19 cellular contexts compared by ENCODE assay signal in the genomic region with DNA sequence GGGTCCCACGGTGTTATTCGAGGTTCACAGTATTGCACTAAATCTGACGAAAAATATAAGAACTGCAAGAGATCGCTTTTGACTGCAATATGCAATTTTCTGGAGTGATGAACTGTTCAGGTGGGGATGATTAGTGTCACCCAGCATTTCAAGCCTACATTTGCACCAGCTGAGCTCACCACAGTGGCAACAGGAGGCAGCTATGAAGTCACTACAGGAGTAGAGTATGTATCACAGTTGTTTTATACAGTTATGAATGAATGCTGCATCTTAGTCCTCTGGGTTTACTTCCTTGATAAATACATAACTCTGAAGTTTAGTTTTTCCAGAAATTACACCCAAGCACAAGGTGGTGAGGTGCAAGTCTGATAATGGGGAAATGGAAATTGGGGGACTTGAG.
DNase-seq lines count a peak whose midpoint lies in the region; ATAC-seq and TF ChIP-seq lines count a peak whose summit lies in the region.
"Had no signal": no experiment of that assay in that cellular context is flagged by ENCODE, and none has a peak within 500 bp of the region (broad histone marks: within the 10 kb centered on the region; RNA-seq: fewer than 3 reads in every experiment).

No MANE protein-coding gene starts in this region.

- no peak overlapping the region for H3K4me3 Mint-ChIP-seq in activated CD8-positive, alpha-beta memory T cell treated with anti-CD3 and anti-CD28 coated beads, Interleukin-2, amount 10 ng/mL, durations not matched to agents 7 days and 5 days
- H3K4me3 Mint-ChIP-seq in CD4-positive, alpha-beta T cell = no peak overlapping the region
- no peak overlapping the region for H3K4me3 Mint-ChIP-seq in activated T-helper 2 cell treated with anti-CD3 and anti-CD28 coated beads, Interferon-gamma antibody, Interleukin-2, Interleukin-4, amounts not matched to agents 10 μg/mL and 5 μg/mL and 100 μg/mL, durations not matched to agents 14 hours and 24 hours and 36 hours (ENCODE audit: low read depth)
- H3K4me3 Mint-ChIP-seq: CD8-positive, alpha-beta T cell had no signal

- no peaks in the 10 kb centered on the region for H3K27me3 Mint-ChIP-seq in activated CD8-positive, alpha-beta memory T cell treated with anti-CD3 and anti-CD28 coated beads, Interleukin-2, amount 10 ng/mL, durations not matched to agents 7 days and 5 days
- H3K27me3 Mint-ChIP-seq in CD4-positive, alpha-beta T cell = no peaks in the 10 kb centered on the region
- H3K27me3 Mint-ChIP-seq in activated T-helper 2 cell treated with anti-CD3 and anti-CD28 coated beads, Interferon-gamma antibody, Interleukin-2, Interleukin-4, amounts not matched to agents 10 μg/mL and 5 μg/mL and 100 μg/mL, durations not matched to agents 14 hours and 24 hours and 36 hours (ENCODE audit: low read depth) = no peaks in the 10 kb centered on the region
- H3K27me3 Mint-ChIP-seq: IgD-negative memory B cell had no signal

- no peak for DNase-seq in activated CD8-positive, alpha-beta memory T cell treated with anti-CD3 and anti-CD28 coated beads, Interleukin-2, amount 10 ng/mL, durations not matched to agents 7 days and 5 days
- DNase-seq in activated CD8-positive, alpha-beta memory T cell treated with anti-CD3 and anti-CD28 coated beads, Interleukin-2, amount 50 U/mL, for 48 hours = no peak
- no peak for DNase-seq in CD4-positive, alpha-beta T cell
- no peak for DNase-seq in activated T-helper 2 cell treated with anti-CD3 and anti-CD28 coated beads, Interferon-gamma antibody, Interleukin-2, Interleukin-4, amounts not matched to agents 10 μg/mL and 5 μg/mL and 100 μg/mL, durations not matched to agents 14 hours and 24 hours and 36 hours (ENCODE audit: low spot score)
- DNase-seq in osteoblast (ENCODE audit: insufficient read length, low spot score, missing footprints) (no peak), CD1c-positive myeloid dendritic cell (ENCODE audit: extremely low spot score) (no peak)
- DNase-seq: activated gamma-delta T cell treated with Interleukin-2 at 50 U/mL for 16 hours; CD8-positive, alpha-beta T cell; DMS53; NCI-H1694; NCI-H748 treated with DMSO at 0.1 percent for 48 hours; posterior cingulate gyrus; stimulated activated CD4-positive, alpha-beta T cell treated with anti-CD3 and anti-CD28 coated beads, Interleukin-4, amount 100 ng/mL, for 24 hours; SW 1271 had no signal

- peaks cover 49% of the 10 kb centered on the region for H3K36me3 ChIP-seq in osteoblast (ENCODE audit: insufficient read depth, low read length)

- CTCF ChIA-PET in activated CD8-positive, alpha-beta memory T cell treated with anti-CD3 and anti-CD28 coated beads, Interleukin-2, amount 10 ng/mL, durations not matched to agents 7 days and 5 days (lab: Charles Lee) = interaction anchor here (1.3 kb wide), 1 partner anchor 17 kb away, joined by 3 read pairs; no protein-coding TSS in a partner anchor
- CTCF ChIA-PET in CD4-positive, alpha-beta T cell (lab: Charles Lee) = interaction anchor here (1.9 kb wide), 1 partner anchor 24 kb away, joined by 3 read pairs; no protein-coding TSS in a partner anchor

- H3K27ac ChIP-seq in CD4-positive, alpha-beta T cell (ENCODE audit: low read depth, low read length) = no peak overlapping the region
- H3K27ac ChIP-seq in osteoblast (ENCODE audit: low read depth, low read length) = peak overlapping the region; percentile 99

- H3K4me2 ChIP-seq in osteoblast (ENCODE audit: insufficient read depth, low read length) = no peak overlapping the region

- no peaks in the 10 kb centered on the region for H3K9me3 Mint-ChIP-seq in activated CD8-positive, alpha-beta memory T cell treated with anti-CD3 and anti-CD28 coated beads, Interleukin-2, amount 10 ng/mL, durations not matched to agents 7 days and 5 days (ENCODE audit: low read depth)
- H3K9me3 Mint-ChIP-seq in CD4-positive, alpha-beta T cell = no peaks in the 10 kb centered on the region
- H3K9me3 Mint-ChIP-seq in activated T-helper 2 cell treated with anti-CD3 and anti-CD28 coated beads, Interferon-gamma antibody, Interleukin-2, Interleukin-4, amounts not matched to agents 10 μg/mL and 5 μg/mL and 100 μg/mL, durations not matched to agents 14 hours and 24 hours and 36 hours = no peaks in the 10 kb centered on the region
- H3K9me3 Mint-ChIP-seq: CD8-positive, alpha-beta T cell; IgD-negative memory B cell had no signal

- H3K4me1 Mint-ChIP-seq in activated CD8-positive, alpha-beta memory T cell treated with anti-CD3 and anti-CD28 coated beads, Interleukin-2, amount 10 ng/mL, durations not matched to agents 7 days and 5 days = peaks cover 62% of the 10 kb centered on the region
- H3K4me1 Mint-ChIP-seq in CD4-positive, alpha-beta T cell (ENCODE audit: low read depth) = peaks cover 31% of the 10 kb centered on the region
- H3K4me1 Mint-ChIP-seq in activated T-helper 2 cell treated with anti-CD3 and anti-CD28 coated beads, Interferon-gamma antibody, Interleukin-2, Interleukin-4, amounts not matched to agents 10 μg/mL and 5 μg/mL and 100 μg/mL, durations not matched to agents 14 hours and 24 hours and 36 hours (ENCODE audit: low read depth) = peaks cover 69% of the 10 kb centered on the region

- peaks cover 56% of the 10 kb centered on the region for H3K36me3 Mint-ChIP-seq in activated CD8-positive, alpha-beta memory T cell treated with anti-CD3 and anti-CD28 coated beads, Interleukin-2, amount 10 ng/mL, durations not matched to agents 7 days and 5 days
- H3K36me3 Mint-ChIP-seq in CD4-positive, alpha-beta T cell (ENCODE audit: low read depth) = peaks cover 17% of the 10 kb centered on the region
- H3K36me3 Mint-ChIP-seq in activated T-helper 2 cell treated with anti-CD3 and anti-CD28 coated beads, Interferon-gamma antibody, Interleukin-2, Interleukin-4, amounts not matched to agents 10 μg/mL and 5 μg/mL and 100 μg/mL, durations not matched to agents 14 hours and 24 hours and 36 hours (ENCODE audit: low read depth) = peaks cover 59% of the 10 kb centered on the region

- peaks cover 96% of the 10 kb centered on the region for H3K79me2 ChIP-seq in osteoblast (ENCODE audit: insufficient read depth, low read length)

- H3K4me1 ChIP-seq in osteoblast (ENCODE audit: insufficient read depth, low read length) = peaks cover 25% of the 10 kb centered on the region

- TF ChIP-seq CTCF in CD4-positive, alpha-beta T cell (IDR thresholded peaks at IDR 0.05) = no peak
- no peak for TF ChIP-seq CTCF in osteoblast (IDR thresholded peaks at IDR 0.05; ENCODE audit: extremely low read depth, low read depth, low read length)

- H3K27me3 ChIP-seq in CD4-positive, alpha-beta T cell (ENCODE audit: control insufficient read depth, insufficient read depth, low read length) = no peaks in the 10 kb centered on the region
- H3K27me3 ChIP-seq in osteoblast (ENCODE audit: insufficient read depth, low read length) = no peaks in the 10 kb centered on the region

- POLR2A ChIA-PET in CD4-positive, alpha-beta T cell (lab: Charles Lee) = no interaction called here

- H3K27ac Mint-ChIP-seq in activated CD8-positive, alpha-beta memory T cell treated with anti-CD3 and anti-CD28 coated beads, Interleukin-2, amount 10 ng/mL, durations not matched to agents 7 days and 5 days = peak overlapping the region; percentile 18
- H3K27ac Mint-ChIP-seq in CD4-positive, alpha-beta T cell = peak overlapping the region; percentile 22
- H3K27ac Mint-ChIP-seq in activated T-helper 2 cell treated with anti-CD3 and anti-CD28 coated beads, Interferon-gamma antibody, Interleukin-2, Interleukin-4, amounts not matched to agents 10 μg/mL and 5 μg/mL and 100 μg/mL, durations not matched to agents 14 hours and 24 hours and 36 hours = peak overlapping the region; percentile 56

- ATAC-seq in activated CD8-positive, alpha-beta memory T cell treated with anti-CD3 and anti-CD28 coated beads, Interleukin-2, amount 10 ng/mL, durations not matched to agents 7 days and 5 days = no peak
- no peak for ATAC-seq in CD4-positive, alpha-beta T cell (ENCODE audit: poor library complexity)
- ATAC-seq in GM19035 (IDR thresholded peaks at IDR 0.05; ENCODE audit: unreplicated experiment) = no peak
- ATAC-seq in GM21423 (IDR thresholded peaks at IDR 0.05; ENCODE audit: unreplicated experiment) = no peak
- ATAC-seq: CD8-positive, alpha-beta T cell; Right ventricle myocardium inferior had no signal

- intact Hi-C loops in CD4-positive, alpha-beta T cell (cut with DNase I, micrococcal nuclease) = no loop called here
- intact Hi-C loops in activated T-helper 2 cell treated with anti-CD3 and anti-CD28 coated beads, Interferon-gamma antibody, Interleukin-2, Interleukin-4, amounts not matched to agents 10 μg/mL and 5 μg/mL and 100 μg/mL, durations not matched to agents 14 hours and 24 hours and 36 hours (cut with micrococcal nuclease) = no loop called here

- H2AFZ ChIP-seq in osteoblast (ENCODE audit: low read length) = no peak overlapping the region

- no peak overlapping the region for H3K4me3 ChIP-seq in osteoblast (ENCODE audit: insufficient read depth, low read length)
- H3K4me3 ChIP-seq: lung had no signal

- no peaks in the 10 kb centered on the region for H3K9me3 ChIP-seq in CD4-positive, alpha-beta T cell (ENCODE audit: control insufficient read depth, low read length)
- H3K9me3 ChIP-seq in osteoblast (ENCODE audit: low read depth, low read length) = no peaks in the 10 kb centered on the region

- H4K20me1 ChIP-seq in osteoblast (ENCODE audit: insufficient read depth, low read length) = peaks cover 4% of the 10 kb centered on the region
